ENCODE assay signal across 20 cellular contexts in genomic region chr22:49382451-49382735, GRCh38.
A peak's percentile ranks its signal among the peaks of the same experiment; 100 is the strongest.
DNase-seq lines count a peak whose midpoint lies in the region; ATAC-seq and TF ChIP-seq lines count a peak whose summit lies in the region.
"Had no signal": no experiment of that assay in that cellular context is flagged by ENCODE, and none has a peak within 500 bp of the region (broad histone marks: within the 10 kb centered on the region; RNA-seq: fewer than 3 reads in every experiment).

No MANE protein-coding gene starts in this region.

- ATAC-seq in left lobe of liver (no peak), sciatic nerve (no peak)
- ATAC-seq: CD8-positive, alpha-beta T cell; GM12878 had no signal

- no peaks in the 10 kb centered on the region for H3K36me3 Mint-ChIP-seq in endothelial cell (ENCODE audit: low read depth, unreplicated experiment)
- H3K36me3 Mint-ChIP-seq: CD8-positive, alpha-beta T cell had no signal

- H3K27me3 ChIP-seq in right atrium auricular region (no peaks in the 10 kb centered on the region), left ventricle myocardium inferior (ENCODE audit: low read depth) (peaks cover 59% of the 10 kb centered on the region)
- H3K27me3 ChIP-seq: BE2C had no signal

- no peak overlapping the region for H3K4me3 Mint-ChIP-seq in endothelial cell (ENCODE audit: unreplicated experiment)
- H3K4me3 Mint-ChIP-seq: CD8-positive, alpha-beta T cell had no signal

- no peaks in the 10 kb centered on the region for H3K4me1 Mint-ChIP-seq in endothelial cell (ENCODE audit: unreplicated experiment)

- H3K36me3 ChIP-seq in right atrium auricular region (no peaks in the 10 kb centered on the region), left ventricle myocardium inferior (no peaks in the 10 kb centered on the region)
- H3K36me3 ChIP-seq: BE2C had no signal

- no peak overlapping the region for H3K27ac Mint-ChIP-seq in endothelial cell (ENCODE audit: unreplicated experiment)
- H3K27ac Mint-ChIP-seq: CD8-positive, alpha-beta T cell had no signal

- peaks cover 2% of the 10 kb centered on the region for H3K27me3 Mint-ChIP-seq in endothelial cell (ENCODE audit: unreplicated experiment)

- TF ChIP-seq CTCF in right atrium auricular region (IDR thresholded peaks at IDR 0.05) (no peak), left ventricle myocardium inferior (IDR thresholded peaks at IDR 0.05; ENCODE audit: borderline replicate concordance) (no peak), endothelial cell (IDR thresholded peaks at IDR 0.05; ENCODE audit: unreplicated experiment) (no peak)

- intact Hi-C loops in left ventricle myocardium inferior (cut with micrococcal nuclease), result no loop called here
- intact Hi-C loops in sciatic nerve (cut with DNase I), result no loop called here

- H3K9me3 ChIP-seq in right atrium auricular region (no peaks in the 10 kb centered on the region), left ventricle myocardium inferior (replicated peaks) (no peaks in the 10 kb centered on the region)
- H3K9me3 ChIP-seq: BE2C had no signal

- H3K4me3 ChIP-seq in right atrium auricular region, result no peak overlapping the region
- no peak overlapping the region for H3K4me3 ChIP-seq in left ventricle myocardium inferior
- H3K4me3 ChIP-seq: GM12878, PC-9 had no signal

- H3K9me3 Mint-ChIP-seq in endothelial cell (ENCODE audit: unreplicated experiment), result no peaks in the 10 kb centered on the region
- H3K9me3 Mint-ChIP-seq: CD8-positive, alpha-beta T cell had no signal

- peak; percentile 40 for DNase-seq in right atrium auricular region (ENCODE audit: low spot score)
- DNase-seq in left ventricle myocardium inferior, result no peak
- DNase-seq in left lobe of liver (ENCODE audit: low spot score), result peak; percentile 22
- peak; percentile 26 for DNase-seq in sciatic nerve (ENCODE audit: low spot score)
- no peak for DNase-seq in endothelial cell (ENCODE audit: low spot score)
- DNase-seq in NCI-H345 treated with DMSO at 0.1 percent for 48 hours (lab: John Stamatoyannopoulos, UW; ENCODE audit: unreplicated experiment), result no peak
- DNase-seq in OCI-M2 (lab: John Stamatoyannopoulos, UW; ENCODE audit: unreplicated experiment), result no peak
- DNase-seq in H4 (ENCODE audit: low spot score), result no peak
- DNase-seq: BE2C; Calu3; CD8-positive, alpha-beta T cell; EL; HCEC 1CT; KBM-7; NCI-H1105 treated with DMSO at 0.1 percent for 48 hours; NCI-H1694 treated with DMSO at 0.1 percent for 48 hours; NCI-H510A; NCI-H774; PC-9 had no signal

- H3K4me1 ChIP-seq in right atrium auricular region, result no peaks in the 10 kb centered on the region
- no peaks in the 10 kb centered on the region for H3K4me1 ChIP-seq in left ventricle myocardium inferior
- H3K4me1 ChIP-seq: BE2C had no signal

- H3K27ac ChIP-seq in right atrium auricular region (no peak overlapping the region), left ventricle myocardium inferior (replicated peaks) (no peak overlapping the region)
- H3K27ac ChIP-seq: PC-9 had no signal

Comparison
In these comparisons a context has a peak if more than half of its experiments do, and no peak if none do; other contexts are left out.
1. DNase-seq: peak in right atrium auricular region (single experiment), left lobe of liver (single experiment) and sciatic nerve (single experiment); none in left ventricle myocardium inferior (single experiment), endothelial cell (single experiment), NCI-H345 treated with DMSO at 0.1 percent for 48 hours (single experiment), OCI-M2 (single experiment) and H4 (single experiment).